ENCODE assay signal across 8 cellular contexts in genomic region chr1:185044981-185045792, GRCh38. TPM values are rescaled to one million over a fixed set of nuclear protein-coding genes. Genes with fewer than 3 reads are reported as not detected.
DNase-seq lines count a peak whose midpoint lies in the region; ATAC-seq, FAIRE-seq and TF ChIP-seq lines count a peak whose summit lies in the region.

TSS of gene RNF2 (plus strand) at chr1:185045558. CDS start at chr1:185087554, 41,996 bp downstream.

- peak within 1 kb of the TSS; percentile 96 for H3K4me3 Mint-ChIP-seq in central memory CD8-positive, alpha-beta T cell

- H3K27me3 ChIP-seq in keratinocyte (ENCODE audit: control insufficient read depth, extremely low read depth, insufficient read depth, low read length): no peaks in the 10 kb centered on the region

- peak; percentile 34 for TF ChIP-seq POLR2A in A549 (IDR thresholded peaks at IDR 0.05; ENCODE audit: low read length)

- H3K4me1 Mint-ChIP-seq in central memory CD8-positive, alpha-beta T cell: peaks cover 45% of the 10 kb centered on the region

- H2AFZ ChIP-seq in keratinocyte (ENCODE audit: control insufficient read depth, low read length): peak within 1 kb of the TSS; percentile 84

- DNase-seq in A549 (ENCODE audit: low read depth in 1 of 2, low spot score in 1 of 2) (peak; percentile 57 to 75), NCI-H2171 treated with DMSO at 0.1 percent for 48 hours (lab: John Stamatoyannopoulos, UW) (peak; percentile 73), keratinocyte (ENCODE audit: low read depth, low spot score) (no peak)
- peak; percentile 66 to 68 for DNase-seq in central memory CD8-positive, alpha-beta T cell (ENCODE audit: low spot score in 2 of 2)
- peak; percentile 54 to 68 for DNase-seq in stimulated activated CD4-positive, alpha-beta T cell treated with anti-CD3 and anti-CD28 coated beads, Interleukin-15, amount 100 ng/mL, for 1 hour (ENCODE audit: low read depth in 1 of 2, low spot score in 1 of 2)

- peaks cover 15% of the 10 kb centered on the region for H3K4me1 ChIP-seq in A549
- H3K4me1 ChIP-seq in keratinocyte (ENCODE audit: control insufficient read depth, extremely low read depth, insufficient read depth, low read length): peaks cover 6% of the 10 kb centered on the region

- no peak; a peak in 1 of 5 replicates for TF ChIP-seq RAD21 in A549 (conservative IDR thresholded peaks at IDR 0.05 in 1 of 2, IDR thresholded peaks at IDR 0.05 in 1 of 2)

- no peaks in the 10 kb centered on the region for H3K9me1 ChIP-seq in keratinocyte (ENCODE audit: control insufficient read depth, extremely low read depth, insufficient read depth, low read length)

- CTCF ChIA-PET in A549 (lab: Yijun Ruan, JAX): interaction anchor here (0.5 to 1.1 kb wide), 4 partner anchors 8 to 240 kb away, joined by 3 read pairs; no protein-coding TSS in a partner anchor

- no peak for TF ChIP-seq EP300 in A549 (IDR thresholded peaks at IDR 0.05)

- peak; percentile 92 to 95 for ATAC-seq in A549
- peak; percentile 83 for ATAC-seq in GM18520 (IDR thresholded peaks at IDR 0.05; ENCODE audit: unreplicated experiment)
- ATAC-seq in HG03066 (IDR thresholded peaks at IDR 0.05; ENCODE audit: low read depth, unreplicated experiment): peak; percentile 72
- ATAC-seq in activated CD4-positive, CD25-positive, alpha-beta regulatory T cell treated with anti-CD3 and anti-CD28 coated beads, Interleukin-2, amount 50 U/mL, for 24 hours: peak; percentile 85 to 90
- peak; percentile 91 for ATAC-seq in central memory CD8-positive, alpha-beta T cell (replicated peaks; ENCODE audit: extremely low read depth, poor library complexity, severe bottlenecking)

- no peaks in the 10 kb centered on the region for H3K9me3 Mint-ChIP-seq in central memory CD8-positive, alpha-beta T cell

- WGBS in A549 (ENCODE audit: missing lambda C conversion rate): 15% methylated on average over 10 of the region's 84 CpGs

- peaks cover 35% of the 10 kb centered on the region for H3K79me2 ChIP-seq in keratinocyte (ENCODE audit: control insufficient read depth, insufficient read depth, low read length)

- H3K36me3 ChIP-seq in keratinocyte (ENCODE audit: control insufficient read depth in 2 of 2, extremely low read depth in 1 of 2, insufficient read depth in 2 of 2, low read length in 2 of 2): no peaks in the 10 kb centered on the region

- no peaks in the 10 kb centered on the region for H4K20me1 ChIP-seq in keratinocyte (ENCODE audit: control insufficient read depth, extremely low read depth, insufficient read depth, low read length)

- peak; percentile 25; the same call in 1 of the 3 replicates for TF ChIP-seq CTCF in A549 (IDR thresholded peaks at IDR 0.05)
- peak in 1 of 3 experiments; percentile 43 for TF ChIP-seq CTCF in keratinocyte (optimal IDR thresholded peaks at IDR 0.05 in 1 of 3, IDR thresholded peaks at IDR 0.05 in 1 of 3, conservative IDR thresholded peaks at IDR 0.05 in 1 of 3; ENCODE audit: extremely low read depth in 1 of 3, insufficient read depth in 2 of 3, low read length in 3 of 3)

- H3K9me3 ChIP-seq in A549 (no peaks in the 10 kb centered on the region), keratinocyte (ENCODE audit: control insufficient read depth, low read depth, low read length) (no peaks in the 10 kb centered on the region)

- H3K27ac ChIP-seq in A549 (peak within 1 kb of the TSS; percentile 90 to 94), keratinocyte (ENCODE audit: control insufficient read depth, insufficient read depth, low read length) (peak within 1 kb of the TSS; percentile 47)

- peaks cover 4% of the 10 kb centered on the region for H3K36me3 Mint-ChIP-seq in central memory CD8-positive, alpha-beta T cell (ENCODE audit: insufficient read depth)

- no peaks in the 10 kb centered on the region for H3K27me3 Mint-ChIP-seq in central memory CD8-positive, alpha-beta T cell

- dilution Hi-C loops in keratinocyte (cut with MboI; ENCODE audit: extremely low pct_ligation_motif_present, low sequenced_read_pairs): no loop called here

- peak within 1 kb of the TSS; percentile 61 for H3K4me3 ChIP-seq in A549
- H3K4me3 ChIP-seq in keratinocyte (ENCODE audit: control insufficient read depth in 2 of 3, extremely low read depth in 1 of 3, insufficient read depth in 2 of 3, low read depth in 1 of 3, low read length in 3 of 3): peak within 1 kb of the TSS; percentile 83 to 94 (median 91)

- peak within 1 kb of the TSS; percentile 84 for H3K9ac ChIP-seq in keratinocyte (ENCODE audit: control insufficient read depth, extremely low read depth, insufficient read depth, low read length)

- H3K4me2 ChIP-seq in A549: peak within 1 kb of the TSS; percentile 83
- peak within 1 kb of the TSS; percentile 84 for H3K4me2 ChIP-seq in keratinocyte (ENCODE audit: control insufficient read depth, extremely low read depth, insufficient read depth, low read depth, low read length)

- H3K27ac Mint-ChIP-seq in central memory CD8-positive, alpha-beta T cell (ENCODE audit: low read depth): peak within 1 kb of the TSS; percentile 71

- FAIRE-seq in A549 (lab: Jason Lieb, UNC) (no peak), keratinocyte (lab: Jason Lieb, UNC) (peak; percentile 48)

- POLR2A ChIA-PET in A549 (lab: Yijun Ruan, JAX): interaction anchor here (0.6 to 3.6 kb wide), 2 partner anchors 112 to 1916 kb away, joined by 3 to 14 read pairs; partner anchors contain the start of genes SWT1 and TRMT1L

TF ChIP-seq in A549, 52 proteins besides CTCF, POLR2A, EP300 and RAD21 (continues in another document):
- TF ChIP-seq PHF8 (IDR thresholded peaks at IDR 0.05; ENCODE audit: borderline replicate concordance, low read depth) (peak; percentile 82), RARB (CRISPR knock-in tag; IDR thresholded peaks at IDR 0.05) (no peak), KDM5A (IDR thresholded peaks at IDR 0.05) (no peak), BCL3 (IDR thresholded peaks at IDR 0.05) (peak; percentile 68; the same call in 2 of the 3 replicates), CHD4 (IDR thresholded peaks at IDR 0.05; ENCODE audit: borderline replicate concordance) (no peak), JUNB (IDR thresholded peaks at IDR 0.05) (no peak), CBX2 (IDR thresholded peaks at IDR 0.05; ENCODE audit: borderline replicate concordance, low read depth) (no peak), EHF (CRISPR knock-in tag; IDR thresholded peaks at IDR 0.05) (0 out of 2 replicates have a peak, but pooled peaks have one; percentile 19), HDAC2 (IDR thresholded peaks at IDR 0.05) (no peak), BHLHE40 (IDR thresholded peaks at IDR 0.05; ENCODE audit: low read depth, low read length) (no peak), USF2 (IDR thresholded peaks at IDR 0.05) (no peak), TFCP2L1 (CRISPR knock-in tag; IDR thresholded peaks at IDR 0.05) (no peak), ZNF302 (CRISPR knock-in tag; IDR thresholded peaks at IDR 0.05) (no peak), NR3C1 (IDR thresholded peaks at IDR 0.05) (no peak), TP53 (CRISPR knock-in tag; IDR thresholded peaks at IDR 0.05) (no peak), ELK1 (IDR thresholded peaks at IDR 0.05; ENCODE audit: low read depth, low read length) (no peak), HES2 (IDR thresholded peaks at IDR 0.05) (no peak), HOXB5 (CRISPR knock-in tag; IDR thresholded peaks at IDR 0.05) (0 out of 2 replicates have a peak, but pooled peaks have one; percentile 66), FOXS1 (CRISPR knock-in tag; IDR thresholded peaks at IDR 0.05) (no peak)

RNA-seq across cellular contexts. Expression of gene RNF2, which starts in this region (rescaled TPM):
- polyA plus RNA-seq in A549 (2011; rRNA removed) (38.2 and 39.0 TPM in 2 replicates), A549 (2017; fragmentation: RNase III; extraction: RNeasy Plus Mini Kit Qiagen cat#74134 plus additional on column Dnase treatment) (15.0 to 18.3 TPM (median 16.6 TPM) in 3 replicates), keratinocyte (19.6 to 29.2 TPM (median 27.9 TPM) in 3 replicates)
- polyA plus RNA-seq in A549 (2012; cell fraction: cytosol; rRNA removed): 11.1 and 11.4 TPM in 2 replicates
- 3.2 and 3.7 TPM in 2 replicates for polyA plus RNA-seq in A549 (2012; cell fraction: nucleus; rRNA removed)
- polyA minus RNA-seq in A549 (2011; rRNA and poly(A)+ RNA removed): 21.3 and 24.6 TPM in 2 replicates
- polyA plus RNA-seq in keratinocyte (2011; ENCODE audit: low read depth): 69.5 TPM
- polyA plus RNA-seq in keratinocyte (2011; cell fraction: cytosol; rRNA removed): 19.1 and 39.4 TPM in 2 replicates
- 11.3 and 12.9 TPM in 2 replicates for polyA plus RNA-seq in keratinocyte (2011; cell fraction: nucleus; rRNA removed)
- 15.9 and 22.2 TPM in 2 replicates for polyA plus RNA-seq in keratinocyte (2012; ENCODE audit: low replicate concordance)
- polyA minus RNA-seq in keratinocyte: 6.6 to 63.3 TPM (median 23.8 TPM) in 3 replicates
- 20.0 TPM for polyA minus RNA-seq in keratinocyte (2011; cell fraction: cytosol; rRNA and poly(A)+ RNA removed)
- 3.7 and 24.0 TPM in 2 replicates for polyA minus RNA-seq in keratinocyte (2011; cell fraction: nucleus; rRNA and poly(A)+ RNA removed)
